Comparison of ENCODE assay signal across 2 cellular contexts in the genomic region with DNA sequence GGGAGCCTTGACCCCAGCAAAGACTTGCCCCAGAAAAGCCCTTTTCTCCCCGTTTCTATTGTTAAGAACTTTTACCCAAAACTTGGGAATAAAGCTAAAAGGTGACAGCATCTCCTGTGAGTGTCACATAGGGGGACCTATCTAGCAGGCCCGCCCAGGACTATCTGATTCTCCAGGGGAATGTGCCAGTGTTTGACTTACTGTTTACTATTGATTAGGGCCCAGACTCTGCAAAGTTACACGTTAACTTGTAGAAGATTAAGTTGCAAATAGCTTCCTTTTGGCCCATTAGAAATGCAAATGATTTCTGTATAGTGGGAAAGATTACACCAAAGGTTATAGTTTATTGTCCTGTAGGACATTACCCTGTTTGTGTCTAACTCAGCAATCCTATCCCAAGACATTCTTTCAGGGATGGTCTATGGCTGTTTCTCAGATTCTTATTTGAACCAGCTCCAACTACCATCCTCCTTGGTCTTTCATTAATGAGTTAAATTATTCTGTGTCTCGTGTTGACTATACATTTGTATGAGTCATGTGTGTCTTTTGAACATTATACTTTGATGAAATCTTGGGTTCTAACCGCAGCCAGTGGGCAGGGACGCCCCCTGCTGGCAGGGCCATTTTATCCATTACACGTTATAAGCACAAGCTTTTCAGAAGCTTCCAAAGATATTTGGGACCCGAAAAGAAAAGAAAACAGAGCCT.
TF ChIP-seq lines count a peak whose summit lies in the region.

No MANE protein-coding gene starts in this region.

TF ChIP-seq in IMR-90, 13 proteins besides CTCF, POLR2A, EP300 and RAD21 (continued from another document):
- TF ChIP-seq, protein P1, sequence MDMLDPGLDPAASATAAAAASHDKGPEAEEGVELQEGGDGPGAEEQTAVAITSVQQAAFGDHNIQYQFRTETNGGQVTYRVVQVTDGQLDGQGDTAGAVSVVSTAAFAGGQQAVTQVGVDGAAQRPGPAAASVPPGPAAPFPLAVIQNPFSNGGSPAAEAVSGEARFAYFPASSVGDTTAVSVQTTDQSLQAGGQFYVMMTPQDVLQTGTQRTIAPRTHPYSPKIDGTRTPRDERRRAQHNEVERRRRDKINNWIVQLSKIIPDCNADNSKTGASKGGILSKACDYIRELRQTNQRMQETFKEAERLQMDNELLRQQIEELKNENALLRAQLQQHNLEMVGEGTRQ (IDR thresholded peaks at IDR 0.05; ENCODE audit: low read depth, low read length): no peak
- TF ChIP-seq SMC3 (IDR thresholded peaks at IDR 0.05; ENCODE audit: low read depth, low read length) (peak; percentile 44), MAFK (IDR thresholded peaks at IDR 0.05; ENCODE audit: low read depth, low read length) (no peak)

TF ChIP-seq in K562, 482 proteins besides CTCF, POLR2A, EP300 and RAD21:
- TF ChIP-seq, protein P2, sequence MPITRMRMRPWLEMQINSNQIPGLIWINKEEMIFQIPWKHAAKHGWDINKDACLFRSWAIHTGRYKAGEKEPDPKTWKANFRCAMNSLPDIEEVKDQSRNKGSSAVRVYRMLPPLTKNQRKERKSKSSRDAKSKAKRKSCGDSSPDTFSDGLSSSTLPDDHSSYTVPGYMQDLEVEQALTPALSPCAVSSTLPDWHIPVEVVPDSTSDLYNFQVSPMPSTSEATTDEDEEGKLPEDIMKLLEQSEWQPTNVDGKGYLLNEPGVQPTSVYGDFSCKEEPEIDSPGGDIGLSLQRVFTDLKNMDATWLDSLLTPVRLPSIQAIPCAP (CRISPR knock-in tag; IDR thresholded peaks at IDR 0.05; ENCODE audit: borderline replicate concordance): no peak
- TF ChIP-seq FOSL1 (tag; conservative IDR thresholded peaks at IDR 0.05) (0 out of 2 replicates have a peak, but pooled peaks have one; percentile 33), HNRNPUL1 (IDR thresholded peaks at IDR 0.05; ENCODE audit: low read length) (no peak), SMC3 (conservative IDR thresholded peaks at IDR 0.05; ENCODE audit: insufficient read depth, low read depth, low read length) (0 out of 2 replicates have a peak, but pooled peaks have one; percentile 35), JUND (IDR thresholded peaks at IDR 0.05; ENCODE audit: borderline replicate concordance, low read depth, low read length) (0 out of 2 replicates have a peak, but pooled peaks have one; percentile 24), JUND (tag; IDR thresholded peaks at IDR 0.05; ENCODE audit: borderline replicate concordance, low read depth, low read length) (no peak), MEF2D (tag; conservative IDR thresholded peaks at IDR 0.05; ENCODE audit: low read depth) (no peak), TRIM28 (IDR thresholded peaks at IDR 0.05) (no peak), MYBL2 (IDR thresholded peaks at IDR 0.05; ENCODE audit: low read depth) (no peak), MYBL2 (CRISPR knock-in tag; IDR thresholded peaks at IDR 0.05; ENCODE audit: borderline replicate concordance) (no peak), ZNF57 (CRISPR knock-in tag; IDR thresholded peaks at IDR 0.05) (no peak), TARDBP (IDR thresholded peaks at IDR 0.05) (no peak), ZNF224 (CRISPR knock-in tag; IDR thresholded peaks at IDR 0.05) (no peak), FOXJ3 (CRISPR knock-in tag; IDR thresholded peaks at IDR 0.05) (no peak), HDAC8 (tag; IDR thresholded peaks at IDR 0.05) (no peak), CBX2 (IDR thresholded peaks at IDR 0.05; ENCODE audit: insufficient read depth, low read length, poor library complexity, severe bottlenecking) (no peak), ARID2 (IDR thresholded peaks at IDR 0.05) (no peak), ZFX (CRISPR knock-in tag; IDR thresholded peaks at IDR 0.05) (no peak), ZNF586 (CRISPR knock-in tag; conservative IDR thresholded peaks at IDR 0.05) (no peak), SP1 (CRISPR knock-in tag; IDR thresholded peaks at IDR 0.05) (no peak), TCF7L2 (IDR thresholded peaks at IDR 0.05; ENCODE audit: low read depth, low read length) (no peak), ZC3H8 (IDR thresholded peaks at IDR 0.05) (no peak), ZNF232 (CRISPR knock-in tag; IDR thresholded peaks at IDR 0.05) (no peak), ZBTB7A (IDR thresholded peaks at IDR 0.05; ENCODE audit: borderline replicate concordance, control insufficient read depth, low read depth, low read length) (no peak), MCM2 (IDR thresholded peaks at IDR 0.05; ENCODE audit: low read depth) (no peak), ARHGAP35 (IDR thresholded peaks at IDR 0.05; ENCODE audit: partially characterized antibody) (no peak), KDM5B (IDR thresholded peaks at IDR 0.05; ENCODE audit: insufficient replicate concordance, low read depth, low read length) (no peak), TAF9B (IDR thresholded peaks at IDR 0.05; ENCODE audit: partially characterized antibody) (no peak)
- TF ChIP-seq, protein P3, sequence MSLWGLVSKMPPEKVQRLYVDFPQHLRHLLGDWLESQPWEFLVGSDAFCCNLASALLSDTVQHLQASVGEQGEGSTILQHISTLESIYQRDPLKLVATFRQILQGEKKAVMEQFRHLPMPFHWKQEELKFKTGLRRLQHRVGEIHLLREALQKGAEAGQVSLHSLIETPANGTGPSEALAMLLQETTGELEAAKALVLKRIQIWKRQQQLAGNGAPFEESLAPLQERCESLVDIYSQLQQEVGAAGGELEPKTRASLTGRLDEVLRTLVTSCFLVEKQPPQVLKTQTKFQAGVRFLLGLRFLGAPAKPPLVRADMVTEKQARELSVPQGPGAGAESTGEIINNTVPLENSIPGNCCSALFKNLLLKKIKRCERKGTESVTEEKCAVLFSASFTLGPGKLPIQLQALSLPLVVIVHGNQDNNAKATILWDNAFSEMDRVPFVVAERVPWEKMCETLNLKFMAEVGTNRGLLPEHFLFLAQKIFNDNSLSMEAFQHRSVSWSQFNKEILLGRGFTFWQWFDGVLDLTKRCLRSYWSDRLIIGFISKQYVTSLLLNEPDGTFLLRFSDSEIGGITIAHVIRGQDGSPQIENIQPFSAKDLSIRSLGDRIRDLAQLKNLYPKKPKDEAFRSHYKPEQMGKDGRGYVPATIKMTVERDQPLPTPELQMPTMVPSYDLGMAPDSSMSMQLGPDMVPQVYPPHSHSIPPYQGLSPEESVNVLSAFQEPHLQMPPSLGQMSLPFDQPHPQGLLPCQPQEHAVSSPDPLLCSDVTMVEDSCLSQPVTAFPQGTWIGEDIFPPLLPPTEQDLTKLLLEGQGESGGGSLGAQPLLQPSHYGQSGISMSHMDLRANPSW (CRISPR knock-in tag; IDR thresholded peaks at IDR 0.05): no peak
- TF ChIP-seq, protein P4, sequence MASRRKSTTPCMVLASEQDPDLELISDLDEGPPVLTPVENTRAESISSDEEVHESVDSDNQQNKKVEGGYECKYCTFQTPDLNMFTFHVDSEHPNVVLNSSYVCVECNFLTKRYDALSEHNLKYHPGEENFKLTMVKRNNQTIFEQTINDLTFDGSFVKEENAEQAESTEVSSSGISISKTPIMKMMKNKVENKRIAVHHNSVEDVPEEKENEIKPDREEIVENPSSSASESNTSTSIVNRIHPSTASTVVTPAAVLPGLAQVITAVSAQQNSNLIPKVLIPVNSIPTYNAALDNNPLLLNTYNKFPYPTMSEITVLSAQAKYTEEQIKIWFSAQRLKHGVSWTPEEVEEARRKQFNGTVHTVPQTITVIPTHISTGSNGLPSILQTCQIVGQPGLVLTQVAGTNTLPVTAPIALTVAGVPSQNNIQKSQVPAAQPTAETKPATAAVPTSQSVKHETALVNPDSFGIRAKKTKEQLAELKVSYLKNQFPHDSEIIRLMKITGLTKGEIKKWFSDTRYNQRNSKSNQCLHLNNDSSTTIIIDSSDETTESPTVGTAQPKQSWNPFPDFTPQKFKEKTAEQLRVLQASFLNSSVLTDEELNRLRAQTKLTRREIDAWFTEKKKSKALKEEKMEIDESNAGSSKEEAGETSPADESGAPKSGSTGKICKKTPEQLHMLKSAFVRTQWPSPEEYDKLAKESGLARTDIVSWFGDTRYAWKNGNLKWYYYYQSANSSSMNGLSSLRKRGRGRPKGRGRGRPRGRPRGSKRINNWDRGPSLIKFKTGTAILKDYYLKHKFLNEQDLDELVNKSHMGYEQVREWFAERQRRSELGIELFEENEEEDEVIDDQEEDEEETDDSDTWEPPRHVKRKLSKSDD (conservative IDR thresholded peaks at IDR 0.05; ENCODE audit: low read length): no peak
- TF ChIP-seq, protein P5, sequence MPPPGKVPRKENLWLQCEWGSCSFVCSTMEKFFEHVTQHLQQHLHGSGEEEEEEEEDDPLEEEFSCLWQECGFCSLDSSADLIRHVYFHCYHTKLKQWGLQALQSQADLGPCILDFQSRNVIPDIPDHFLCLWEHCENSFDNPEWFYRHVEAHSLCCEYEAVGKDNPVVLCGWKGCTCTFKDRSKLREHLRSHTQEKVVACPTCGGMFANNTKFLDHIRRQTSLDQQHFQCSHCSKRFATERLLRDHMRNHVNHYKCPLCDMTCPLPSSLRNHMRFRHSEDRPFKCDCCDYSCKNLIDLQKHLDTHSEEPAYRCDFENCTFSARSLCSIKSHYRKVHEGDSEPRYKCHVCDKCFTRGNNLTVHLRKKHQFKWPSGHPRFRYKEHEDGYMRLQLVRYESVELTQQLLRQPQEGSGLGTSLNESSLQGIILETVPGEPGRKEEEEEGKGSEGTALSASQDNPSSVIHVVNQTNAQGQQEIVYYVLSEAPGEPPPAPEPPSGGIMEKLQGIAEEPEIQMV (tag; conservative IDR thresholded peaks at IDR 0.05; ENCODE audit: low read depth): no peak
- TF ChIP-seq, protein P6, sequence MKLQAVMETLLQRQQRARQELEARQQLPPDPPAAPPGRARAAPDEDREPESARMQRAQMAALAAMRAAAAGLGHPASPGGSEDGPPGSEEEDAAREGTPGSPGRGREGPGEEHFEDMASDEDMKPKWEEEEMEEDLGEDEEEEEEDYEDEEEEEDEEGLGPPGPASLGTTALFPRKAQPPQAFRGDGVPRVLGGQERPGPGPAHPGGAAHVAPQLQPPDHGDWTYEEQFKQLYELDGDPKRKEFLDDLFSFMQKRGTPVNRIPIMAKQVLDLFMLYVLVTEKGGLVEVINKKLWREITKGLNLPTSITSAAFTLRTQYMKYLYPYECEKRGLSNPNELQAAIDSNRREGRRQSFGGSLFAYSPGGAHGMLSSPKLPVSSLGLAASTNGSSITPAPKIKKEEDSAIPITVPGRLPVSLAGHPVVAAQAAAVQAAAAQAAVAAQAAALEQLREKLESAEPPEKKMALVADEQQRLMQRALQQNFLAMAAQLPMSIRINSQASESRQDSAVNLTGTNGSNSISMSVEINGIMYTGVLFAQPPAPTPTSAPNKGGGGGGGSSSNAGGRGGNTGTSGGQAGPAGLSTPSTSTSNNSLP (IDR thresholded peaks at IDR 0.05; ENCODE audit: borderline replicate concordance, low read depth, low read length): 0 out of 2 replicates have a peak, but pooled peaks have one; percentile 24
- TF ChIP-seq, protein P7, sequence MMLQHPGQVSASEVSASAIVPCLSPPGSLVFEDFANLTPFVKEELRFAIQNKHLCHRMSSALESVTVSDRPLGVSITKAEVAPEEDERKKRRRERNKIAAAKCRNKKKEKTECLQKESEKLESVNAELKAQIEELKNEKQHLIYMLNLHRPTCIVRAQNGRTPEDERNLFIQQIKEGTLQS (IDR thresholded peaks at IDR 0.05): peak; percentile 38; the same call in 1 of the 2 replicates
- TF ChIP-seq, protein P7 (CRISPR knock-in tag; conservative IDR thresholded peaks at IDR 0.05): no peak
- TF ChIP-seq, protein P8, sequence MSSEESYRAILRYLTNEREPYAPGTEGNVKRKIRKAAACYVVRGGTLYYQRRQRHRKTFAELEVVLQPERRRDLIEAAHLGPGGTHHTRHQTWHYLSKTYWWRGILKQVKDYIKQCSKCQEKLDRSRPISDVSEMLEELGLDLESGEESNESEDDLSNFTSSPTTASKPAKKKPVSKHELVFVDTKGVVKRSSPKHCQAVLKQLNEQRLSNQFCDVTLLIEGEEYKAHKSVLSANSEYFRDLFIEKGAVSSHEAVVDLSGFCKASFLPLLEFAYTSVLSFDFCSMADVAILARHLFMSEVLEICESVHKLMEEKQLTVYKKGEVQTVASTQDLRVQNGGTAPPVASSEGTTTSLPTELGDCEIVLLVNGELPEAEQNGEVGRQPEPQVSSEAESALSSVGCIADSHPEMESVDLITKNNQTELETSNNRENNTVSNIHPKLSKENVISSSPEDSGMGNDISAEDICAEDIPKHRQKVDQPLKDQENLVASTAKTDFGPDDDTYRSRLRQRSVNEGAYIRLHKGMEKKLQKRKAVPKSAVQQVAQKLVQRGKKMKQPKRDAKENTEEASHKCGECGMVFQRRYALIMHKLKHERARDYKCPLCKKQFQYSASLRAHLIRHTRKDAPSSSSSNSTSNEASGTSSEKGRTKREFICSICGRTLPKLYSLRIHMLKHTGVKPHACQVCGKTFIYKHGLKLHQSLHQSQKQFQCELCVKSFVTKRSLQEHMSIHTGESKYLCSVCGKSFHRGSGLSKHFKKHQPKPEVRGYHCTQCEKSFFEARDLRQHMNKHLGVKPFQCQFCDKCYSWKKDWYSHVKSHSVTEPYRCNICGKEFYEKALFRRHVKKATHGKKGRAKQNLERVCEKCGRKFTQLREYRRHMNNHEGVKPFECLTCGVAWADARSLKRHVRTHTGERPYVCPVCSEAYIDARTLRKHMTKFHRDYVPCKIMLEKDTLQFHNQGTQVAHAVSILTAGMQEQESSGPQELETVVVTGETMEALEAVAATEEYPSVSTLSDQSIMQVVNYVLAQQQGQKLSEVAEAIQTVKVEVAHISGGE (CRISPR knock-in tag; IDR thresholded peaks at IDR 0.05): no peak
